1 cellular context compared by ENCODE assay signal in the genomic region with DNA sequence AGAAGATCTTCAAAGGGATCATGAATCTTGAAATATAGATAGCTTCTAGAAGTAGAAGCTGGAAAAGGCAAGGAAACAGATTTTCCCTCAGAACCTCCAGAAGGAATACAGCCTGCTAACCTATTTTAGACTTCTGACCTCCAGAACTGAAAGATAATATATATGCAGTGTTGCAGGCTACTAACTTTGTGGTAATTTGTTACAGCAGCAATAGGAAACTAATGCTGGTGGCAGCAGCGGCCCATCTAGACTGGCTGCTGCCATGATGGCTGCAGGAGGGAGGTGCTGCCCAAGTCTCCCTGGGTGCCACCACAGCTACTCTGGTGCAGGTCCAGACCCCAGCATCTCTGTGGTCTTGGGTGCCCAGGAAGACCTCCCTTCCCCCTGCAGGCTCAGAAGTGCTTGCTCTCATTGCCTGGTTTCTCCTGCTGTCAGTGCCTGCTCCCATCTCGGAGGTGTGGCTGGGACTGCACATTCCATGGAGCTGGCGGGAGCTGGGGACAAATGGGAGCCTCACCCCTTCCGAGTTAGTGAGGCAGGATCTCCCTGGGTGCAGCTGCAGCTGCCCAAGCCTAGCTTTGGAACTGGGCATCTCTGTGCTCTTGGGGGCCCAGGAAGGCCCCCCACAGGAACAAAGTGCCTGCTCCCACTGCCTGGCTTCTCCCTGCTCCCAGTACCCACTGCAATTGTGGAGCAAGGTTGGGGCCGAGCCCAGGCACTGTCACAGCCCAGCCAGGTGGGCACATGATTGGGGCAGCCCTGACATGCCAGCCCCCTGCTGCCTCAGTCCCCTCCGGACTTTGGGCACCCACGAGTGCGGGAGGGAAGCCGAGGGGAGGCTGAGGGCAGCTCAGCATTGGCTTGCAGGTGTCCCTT.
A peak's percentile ranks its signal among the peaks of the same experiment; 100 is the strongest.
TF ChIP-seq lines count a peak whose summit lies in the region.

No MANE protein-coding gene starts in this region.

TF ChIP-seq in HepG2, 621 proteins besides CTCF, POLR2A, EP300 and RAD21 (continued from another document and continues in another):
- TF ChIP-seq ZNF598 (CRISPR knock-in tag; IDR thresholded peaks at IDR 0.05; ENCODE audit: borderline replicate concordance) (peak; percentile 97; the same call in 1 of the 2 replicates), MAF1 (CRISPR knock-in tag; IDR thresholded peaks at IDR 0.05; ENCODE audit: borderline replicate concordance) (no peak), HNF4G (IDR thresholded peaks at IDR 0.05; ENCODE audit: borderline replicate concordance, low read depth, low read length) (no peak), HNF4G (CRISPR knock-in tag; IDR thresholded peaks at IDR 0.05; ENCODE audit: borderline replicate concordance, low read depth) (no peak; the same call in 1 of the 2 replicates), SAP130 (CRISPR knock-in tag; IDR thresholded peaks at IDR 0.05; ENCODE audit: low read depth) (no peak), RFX3 (CRISPR knock-in tag; IDR thresholded peaks at IDR 0.05) (no peak), TBX2 (CRISPR knock-in tag; IDR thresholded peaks at IDR 0.05; ENCODE audit: borderline replicate concordance) (peak; percentile 41; the same call in 1 of the 2 replicates), SPEN (CRISPR knock-in tag; IDR thresholded peaks at IDR 0.05; ENCODE audit: low read depth) (no peak), ZNF557 (CRISPR knock-in tag; IDR thresholded peaks at IDR 0.05) (no peak), ZNF547 (CRISPR knock-in tag; IDR thresholded peaks at IDR 0.05) (0 out of 2 replicates have a peak, but pooled peaks have one; percentile 43), NFYC (CRISPR knock-in tag; IDR thresholded peaks at IDR 0.05) (no peak), HNF4A (CRISPR knock-in tag; IDR thresholded peaks at IDR 0.05) (no peak), ZNF720 (CRISPR knock-in tag; IDR thresholded peaks at IDR 0.05) (no peak), ZNF564 (CRISPR knock-in tag; IDR thresholded peaks at IDR 0.05) (0 out of 2 replicates have a peak, but pooled peaks have one; percentile 59), ZNF224 (CRISPR knock-in tag; IDR thresholded peaks at IDR 0.05) (no peak), ZSCAN21 (CRISPR knock-in tag; IDR thresholded peaks at IDR 0.05; ENCODE audit: borderline replicate concordance) (peak; percentile 32; the same call in 1 of the 2 replicates), ZNF432 (CRISPR knock-in tag; IDR thresholded peaks at IDR 0.05; ENCODE audit: borderline replicate concordance) (no peak), ZNF615 (CRISPR knock-in tag; IDR thresholded peaks at IDR 0.05; ENCODE audit: borderline replicate concordance) (no peak), KLF6 (CRISPR knock-in tag; IDR thresholded peaks at IDR 0.05) (no peak), TAF1 (CRISPR knock-in tag; IDR thresholded peaks at IDR 0.05) (0 out of 2 replicates have a peak, but pooled peaks have one; percentile 24), ZNF790 (CRISPR knock-in tag; IDR thresholded peaks at IDR 0.05; ENCODE audit: borderline replicate concordance) (no peak), MBNL3 (CRISPR knock-in tag; conservative IDR thresholded peaks at IDR 0.05) (no peak), NCOR1 (IDR thresholded peaks at IDR 0.05; ENCODE audit: borderline replicate concordance, low read length) (no peak), ZNF570 (CRISPR knock-in tag; IDR thresholded peaks at IDR 0.05; ENCODE audit: borderline replicate concordance) (no peak)
- TF ChIP-seq, protein P1, sequence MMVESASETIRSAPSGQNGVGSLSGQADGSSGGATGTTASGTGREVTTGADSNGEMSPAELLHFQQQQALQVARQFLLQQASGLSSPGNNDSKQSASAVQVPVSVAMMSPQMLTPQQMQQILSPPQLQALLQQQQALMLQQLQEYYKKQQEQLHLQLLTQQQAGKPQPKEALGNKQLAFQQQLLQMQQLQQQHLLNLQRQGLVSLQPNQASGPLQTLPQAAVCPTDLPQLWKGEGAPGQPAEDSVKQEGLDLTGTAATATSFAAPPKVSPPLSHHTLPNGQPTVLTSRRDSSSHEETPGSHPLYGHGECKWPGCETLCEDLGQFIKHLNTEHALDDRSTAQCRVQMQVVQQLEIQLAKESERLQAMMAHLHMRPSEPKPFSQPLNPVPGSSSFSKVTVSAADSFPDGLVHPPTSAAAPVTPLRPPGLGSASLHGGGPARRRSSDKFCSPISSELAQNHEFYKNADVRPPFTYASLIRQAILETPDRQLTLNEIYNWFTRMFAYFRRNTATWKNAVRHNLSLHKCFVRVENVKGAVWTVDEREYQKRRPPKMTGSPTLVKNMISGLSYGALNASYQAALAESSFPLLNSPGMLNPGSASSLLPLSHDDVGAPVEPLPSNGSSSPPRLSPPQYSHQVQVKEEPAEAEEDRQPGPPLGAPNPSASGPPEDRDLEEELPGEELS (CRISPR knock-in tag; IDR thresholded peaks at IDR 0.05), result no peak
- TF ChIP-seq, protein P2, sequence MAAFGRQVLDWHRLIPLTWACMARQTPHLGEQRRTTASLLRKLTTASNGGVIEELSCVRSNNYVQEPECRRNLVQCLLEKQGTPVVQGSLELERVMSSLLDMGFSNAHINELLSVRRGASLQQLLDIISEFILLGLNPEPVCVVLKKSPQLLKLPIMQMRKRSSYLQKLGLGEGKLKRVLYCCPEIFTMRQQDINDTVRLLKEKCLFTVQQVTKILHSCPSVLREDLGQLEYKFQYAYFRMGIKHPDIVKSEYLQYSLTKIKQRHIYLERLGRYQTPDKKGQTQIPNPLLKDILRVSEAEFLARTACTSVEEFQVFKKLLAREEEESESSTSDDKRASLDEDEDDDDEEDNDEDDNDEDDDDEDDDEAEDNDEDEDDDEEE (CRISPR knock-in tag; IDR thresholded peaks at IDR 0.05), result no peak
- TF ChIP-seq, protein P3, sequence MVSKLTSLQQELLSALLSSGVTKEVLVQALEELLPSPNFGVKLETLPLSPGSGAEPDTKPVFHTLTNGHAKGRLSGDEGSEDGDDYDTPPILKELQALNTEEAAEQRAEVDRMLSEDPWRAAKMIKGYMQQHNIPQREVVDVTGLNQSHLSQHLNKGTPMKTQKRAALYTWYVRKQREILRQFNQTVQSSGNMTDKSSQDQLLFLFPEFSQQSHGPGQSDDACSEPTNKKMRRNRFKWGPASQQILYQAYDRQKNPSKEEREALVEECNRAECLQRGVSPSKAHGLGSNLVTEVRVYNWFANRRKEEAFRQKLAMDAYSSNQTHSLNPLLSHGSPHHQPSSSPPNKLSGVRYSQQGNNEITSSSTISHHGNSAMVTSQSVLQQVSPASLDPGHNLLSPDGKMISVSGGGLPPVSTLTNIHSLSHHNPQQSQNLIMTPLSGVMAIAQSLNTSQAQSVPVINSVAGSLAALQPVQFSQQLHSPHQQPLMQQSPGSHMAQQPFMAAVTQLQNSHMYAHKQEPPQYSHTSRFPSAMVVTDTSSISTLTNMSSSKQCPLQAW (CRISPR knock-in tag; IDR thresholded peaks at IDR 0.05), result no peak
- TF ChIP-seq, protein P4, sequence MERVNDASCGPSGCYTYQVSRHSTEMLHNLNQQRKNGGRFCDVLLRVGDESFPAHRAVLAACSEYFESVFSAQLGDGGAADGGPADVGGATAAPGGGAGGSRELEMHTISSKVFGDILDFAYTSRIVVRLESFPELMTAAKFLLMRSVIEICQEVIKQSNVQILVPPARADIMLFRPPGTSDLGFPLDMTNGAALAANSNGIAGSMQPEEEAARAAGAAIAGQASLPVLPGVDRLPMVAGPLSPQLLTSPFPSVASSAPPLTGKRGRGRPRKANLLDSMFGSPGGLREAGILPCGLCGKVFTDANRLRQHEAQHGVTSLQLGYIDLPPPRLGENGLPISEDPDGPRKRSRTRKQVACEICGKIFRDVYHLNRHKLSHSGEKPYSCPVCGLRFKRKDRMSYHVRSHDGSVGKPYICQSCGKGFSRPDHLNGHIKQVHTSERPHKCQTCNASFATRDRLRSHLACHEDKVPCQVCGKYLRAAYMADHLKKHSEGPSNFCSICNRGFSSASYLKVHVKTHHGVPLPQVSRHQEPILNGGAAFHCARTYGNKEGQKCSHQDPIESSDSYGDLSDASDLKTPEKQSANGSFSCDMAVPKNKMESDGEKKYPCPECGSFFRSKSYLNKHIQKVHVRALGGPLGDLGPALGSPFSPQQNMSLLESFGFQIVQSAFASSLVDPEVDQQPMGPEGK (CRISPR knock-in tag; IDR thresholded peaks at IDR 0.05), result 0 out of 2 replicates have a peak, but pooled peaks have one; percentile 6
- TF ChIP-seq, protein P5, sequence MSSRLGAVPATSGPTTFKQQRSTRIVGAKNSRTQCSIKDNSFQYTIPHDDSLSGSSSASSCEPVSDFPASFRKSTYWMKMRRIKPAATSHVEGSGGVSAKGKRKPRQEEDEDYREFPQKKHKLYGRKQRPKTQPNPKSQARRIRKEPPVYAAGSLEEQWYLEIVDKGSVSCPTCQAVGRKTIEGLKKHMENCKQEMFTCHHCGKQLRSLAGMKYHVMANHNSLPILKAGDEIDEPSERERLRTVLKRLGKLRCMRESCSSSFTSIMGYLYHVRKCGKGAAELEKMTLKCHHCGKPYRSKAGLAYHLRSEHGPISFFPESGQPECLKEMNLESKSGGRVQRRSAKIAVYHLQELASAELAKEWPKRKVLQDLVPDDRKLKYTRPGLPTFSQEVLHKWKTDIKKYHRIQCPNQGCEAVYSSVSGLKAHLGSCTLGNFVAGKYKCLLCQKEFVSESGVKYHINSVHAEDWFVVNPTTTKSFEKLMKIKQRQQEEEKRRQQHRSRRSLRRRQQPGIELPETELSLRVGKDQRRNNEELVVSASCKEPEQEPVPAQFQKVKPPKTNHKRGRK (CRISPR knock-in tag; IDR thresholded peaks at IDR 0.05), result 0 out of 2 replicates have a peak, but pooled peaks have one; percentile 19
- TF ChIP-seq, protein P6, sequence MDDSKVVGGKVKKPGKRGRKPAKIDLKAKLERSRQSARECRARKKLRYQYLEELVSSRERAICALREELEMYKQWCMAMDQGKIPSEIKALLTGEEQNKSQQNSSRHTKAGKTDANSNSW (CRISPR knock-in tag; IDR thresholded peaks at IDR 0.05; ENCODE audit: borderline replicate concordance), result no peak
- TF ChIP-seq, protein P7, sequence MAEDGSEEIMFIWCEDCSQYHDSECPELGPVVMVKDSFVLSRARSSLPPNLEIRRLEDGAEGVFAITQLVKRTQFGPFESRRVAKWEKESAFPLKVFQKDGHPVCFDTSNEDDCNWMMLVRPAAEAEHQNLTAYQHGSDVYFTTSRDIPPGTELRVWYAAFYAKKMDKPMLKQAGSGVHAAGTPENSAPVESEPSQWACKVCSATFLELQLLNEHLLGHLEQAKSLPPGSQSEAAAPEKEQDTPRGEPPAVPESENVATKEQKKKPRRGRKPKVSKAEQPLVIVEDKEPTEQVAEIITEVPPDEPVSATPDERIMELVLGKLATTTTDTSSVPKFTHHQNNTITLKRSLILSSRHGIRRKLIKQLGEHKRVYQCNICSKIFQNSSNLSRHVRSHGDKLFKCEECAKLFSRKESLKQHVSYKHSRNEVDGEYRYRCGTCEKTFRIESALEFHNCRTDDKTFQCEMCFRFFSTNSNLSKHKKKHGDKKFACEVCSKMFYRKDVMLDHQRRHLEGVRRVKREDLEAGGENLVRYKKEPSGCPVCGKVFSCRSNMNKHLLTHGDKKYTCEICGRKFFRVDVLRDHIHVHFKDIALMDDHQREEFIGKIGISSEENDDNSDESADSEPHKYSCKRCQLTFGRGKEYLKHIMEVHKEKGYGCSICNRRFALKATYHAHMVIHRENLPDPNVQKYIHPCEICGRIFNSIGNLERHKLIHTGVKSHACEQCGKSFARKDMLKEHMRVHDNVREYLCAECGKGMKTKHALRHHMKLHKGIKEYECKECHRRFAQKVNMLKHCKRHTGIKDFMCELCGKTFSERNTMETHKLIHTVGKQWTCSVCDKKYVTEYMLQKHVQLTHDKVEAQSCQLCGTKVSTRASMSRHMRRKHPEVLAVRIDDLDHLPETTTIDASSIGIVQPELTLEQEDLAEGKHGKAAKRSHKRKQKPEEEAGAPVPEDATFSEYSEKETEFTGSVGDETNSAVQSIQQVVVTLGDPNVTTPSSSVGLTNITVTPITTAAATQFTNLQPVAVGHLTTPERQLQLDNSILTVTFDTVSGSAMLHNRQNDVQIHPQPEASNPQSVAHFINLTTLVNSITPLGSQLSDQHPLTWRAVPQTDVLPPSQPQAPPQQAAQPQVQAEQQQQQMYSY (CRISPR knock-in tag; IDR thresholded peaks at IDR 0.05), result no peak
- TF ChIP-seq, protein P8, sequence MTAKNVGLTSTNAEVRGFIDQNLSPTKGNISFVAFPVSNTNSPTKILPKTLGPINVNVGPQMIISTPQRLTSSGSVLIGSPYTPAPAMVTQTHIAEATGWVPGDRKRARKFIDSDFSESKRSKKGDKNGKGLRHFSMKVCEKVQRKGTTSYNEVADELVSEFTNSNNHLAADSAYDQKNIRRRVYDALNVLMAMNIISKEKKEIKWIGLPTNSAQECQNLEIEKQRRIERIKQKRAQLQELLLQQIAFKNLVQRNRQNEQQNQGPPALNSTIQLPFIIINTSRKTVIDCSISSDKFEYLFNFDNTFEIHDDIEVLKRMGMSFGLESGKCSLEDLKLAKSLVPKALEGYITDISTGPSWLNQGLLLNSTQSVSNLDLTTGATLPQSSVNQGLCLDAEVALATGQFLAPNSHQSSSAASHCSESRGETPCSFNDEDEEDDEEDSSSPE (CRISPR knock-in tag; IDR thresholded peaks at IDR 0.05), result no peak
- TF ChIP-seq, protein P9, sequence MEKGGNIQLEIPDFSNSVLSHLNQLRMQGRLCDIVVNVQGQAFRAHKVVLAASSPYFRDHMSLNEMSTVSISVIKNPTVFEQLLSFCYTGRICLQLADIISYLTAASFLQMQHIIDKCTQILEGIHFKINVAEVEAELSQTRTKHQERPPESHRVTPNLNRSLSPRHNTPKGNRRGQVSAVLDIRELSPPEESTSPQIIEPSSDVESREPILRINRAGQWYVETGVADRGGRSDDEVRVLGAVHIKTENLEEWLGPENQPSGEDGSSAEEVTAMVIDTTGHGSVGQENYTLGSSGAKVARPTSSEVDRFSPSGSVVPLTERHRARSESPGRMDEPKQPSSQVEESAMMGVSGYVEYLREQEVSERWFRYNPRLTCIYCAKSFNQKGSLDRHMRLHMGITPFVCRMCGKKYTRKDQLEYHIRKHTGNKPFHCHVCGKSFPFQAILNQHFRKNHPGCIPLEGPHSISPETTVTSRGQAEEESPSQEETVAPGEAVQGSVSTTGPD (CRISPR knock-in tag; IDR thresholded peaks at IDR 0.05), result no peak
- TF ChIP-seq, protein P10, sequence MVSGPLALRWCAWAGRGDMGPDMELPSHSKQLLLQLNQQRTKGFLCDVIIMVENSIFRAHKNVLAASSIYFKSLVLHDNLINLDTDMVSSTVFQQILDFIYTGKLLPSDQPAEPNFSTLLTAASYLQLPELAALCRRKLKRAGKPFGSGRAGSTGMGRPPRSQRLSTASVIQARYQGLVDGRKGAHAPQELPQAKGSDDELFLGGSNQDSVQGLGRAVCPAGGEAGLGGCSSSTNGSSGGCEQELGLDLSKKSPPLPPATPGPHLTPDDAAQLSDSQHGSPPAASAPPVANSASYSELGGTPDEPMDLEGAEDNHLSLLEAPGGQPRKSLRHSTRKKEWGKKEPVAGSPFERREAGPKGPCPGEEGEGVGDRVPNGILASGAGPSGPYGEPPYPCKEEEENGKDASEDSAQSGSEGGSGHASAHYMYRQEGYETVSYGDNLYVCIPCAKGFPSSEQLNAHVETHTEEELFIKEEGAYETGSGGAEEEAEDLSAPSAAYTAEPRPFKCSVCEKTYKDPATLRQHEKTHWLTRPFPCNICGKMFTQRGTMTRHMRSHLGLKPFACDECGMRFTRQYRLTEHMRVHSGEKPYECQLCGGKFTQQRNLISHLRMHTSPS (CRISPR knock-in tag; IDR thresholded peaks at IDR 0.05; ENCODE audit: low read depth), result 0 out of 2 replicates have a peak, but pooled peaks have one; percentile 44
- TF ChIP-seq, protein P11, sequence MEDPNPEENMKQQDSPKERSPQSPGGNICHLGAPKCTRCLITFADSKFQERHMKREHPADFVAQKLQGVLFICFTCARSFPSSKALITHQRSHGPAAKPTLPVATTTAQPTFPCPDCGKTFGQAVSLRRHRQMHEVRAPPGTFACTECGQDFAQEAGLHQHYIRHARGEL (CRISPR knock-in tag; IDR thresholded peaks at IDR 0.05), result no peak
- TF ChIP-seq, protein P12, sequence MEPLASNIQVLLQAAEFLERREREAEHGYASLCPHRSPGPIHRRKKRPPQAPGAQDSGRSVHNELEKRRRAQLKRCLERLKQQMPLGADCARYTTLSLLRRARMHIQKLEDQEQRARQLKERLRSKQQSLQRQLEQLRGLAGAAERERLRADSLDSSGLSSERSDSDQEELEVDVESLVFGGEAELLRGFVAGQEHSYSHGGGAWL (CRISPR knock-in tag; IDR thresholded peaks at IDR 0.05), result 0 out of 2 replicates have a peak, but pooled peaks have one; percentile 1
